1 cellular context compared by ENCODE assay signal in the genomic region with DNA sequence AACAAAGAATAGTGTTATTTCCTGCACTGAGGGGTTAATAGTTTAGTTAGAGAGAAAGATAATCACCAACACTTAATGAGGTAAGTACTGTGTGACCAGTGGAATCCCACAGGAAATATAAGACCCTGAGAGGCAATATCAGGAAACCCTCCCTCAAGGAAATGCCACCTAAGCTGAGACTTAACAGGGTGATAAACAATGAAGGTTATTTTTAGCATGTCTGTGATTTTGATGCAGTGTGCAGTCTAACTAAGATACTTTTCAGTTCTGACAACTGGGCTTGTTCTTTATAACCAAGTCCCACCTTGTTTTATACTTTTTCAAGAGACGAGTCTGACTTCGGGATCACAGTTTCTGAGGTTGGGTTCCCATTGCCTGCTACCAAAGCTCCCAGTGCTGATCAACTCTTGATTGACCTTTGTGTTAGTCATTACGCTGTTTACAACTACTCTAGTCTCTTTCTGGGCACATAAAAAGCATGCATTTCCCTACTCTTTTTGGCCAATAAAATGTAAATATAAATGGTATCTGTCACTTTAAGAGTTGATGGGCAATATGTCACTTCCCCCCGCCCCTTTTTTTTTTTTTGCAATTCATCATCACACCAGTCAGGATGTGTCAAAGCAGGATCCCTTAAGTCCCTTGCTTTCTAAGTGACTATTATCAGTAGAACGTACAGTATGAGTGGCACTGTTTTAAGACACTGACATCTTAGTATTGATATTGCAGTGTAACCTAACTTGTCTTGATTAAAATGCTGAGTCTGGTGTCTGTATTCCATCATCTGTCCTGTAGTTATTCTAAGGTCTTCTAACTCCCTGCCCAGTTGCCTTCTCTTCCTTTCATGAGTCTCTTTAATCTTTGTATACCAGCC.
TF ChIP-seq lines count a peak whose summit lies in the region.

No MANE protein-coding gene starts in this region.

TF ChIP-seq in GM23338, 12 proteins besides CTCF, POLR2A, EP300 and RAD21 (continued from another document):
- TF ChIP-seq, protein P1, sequence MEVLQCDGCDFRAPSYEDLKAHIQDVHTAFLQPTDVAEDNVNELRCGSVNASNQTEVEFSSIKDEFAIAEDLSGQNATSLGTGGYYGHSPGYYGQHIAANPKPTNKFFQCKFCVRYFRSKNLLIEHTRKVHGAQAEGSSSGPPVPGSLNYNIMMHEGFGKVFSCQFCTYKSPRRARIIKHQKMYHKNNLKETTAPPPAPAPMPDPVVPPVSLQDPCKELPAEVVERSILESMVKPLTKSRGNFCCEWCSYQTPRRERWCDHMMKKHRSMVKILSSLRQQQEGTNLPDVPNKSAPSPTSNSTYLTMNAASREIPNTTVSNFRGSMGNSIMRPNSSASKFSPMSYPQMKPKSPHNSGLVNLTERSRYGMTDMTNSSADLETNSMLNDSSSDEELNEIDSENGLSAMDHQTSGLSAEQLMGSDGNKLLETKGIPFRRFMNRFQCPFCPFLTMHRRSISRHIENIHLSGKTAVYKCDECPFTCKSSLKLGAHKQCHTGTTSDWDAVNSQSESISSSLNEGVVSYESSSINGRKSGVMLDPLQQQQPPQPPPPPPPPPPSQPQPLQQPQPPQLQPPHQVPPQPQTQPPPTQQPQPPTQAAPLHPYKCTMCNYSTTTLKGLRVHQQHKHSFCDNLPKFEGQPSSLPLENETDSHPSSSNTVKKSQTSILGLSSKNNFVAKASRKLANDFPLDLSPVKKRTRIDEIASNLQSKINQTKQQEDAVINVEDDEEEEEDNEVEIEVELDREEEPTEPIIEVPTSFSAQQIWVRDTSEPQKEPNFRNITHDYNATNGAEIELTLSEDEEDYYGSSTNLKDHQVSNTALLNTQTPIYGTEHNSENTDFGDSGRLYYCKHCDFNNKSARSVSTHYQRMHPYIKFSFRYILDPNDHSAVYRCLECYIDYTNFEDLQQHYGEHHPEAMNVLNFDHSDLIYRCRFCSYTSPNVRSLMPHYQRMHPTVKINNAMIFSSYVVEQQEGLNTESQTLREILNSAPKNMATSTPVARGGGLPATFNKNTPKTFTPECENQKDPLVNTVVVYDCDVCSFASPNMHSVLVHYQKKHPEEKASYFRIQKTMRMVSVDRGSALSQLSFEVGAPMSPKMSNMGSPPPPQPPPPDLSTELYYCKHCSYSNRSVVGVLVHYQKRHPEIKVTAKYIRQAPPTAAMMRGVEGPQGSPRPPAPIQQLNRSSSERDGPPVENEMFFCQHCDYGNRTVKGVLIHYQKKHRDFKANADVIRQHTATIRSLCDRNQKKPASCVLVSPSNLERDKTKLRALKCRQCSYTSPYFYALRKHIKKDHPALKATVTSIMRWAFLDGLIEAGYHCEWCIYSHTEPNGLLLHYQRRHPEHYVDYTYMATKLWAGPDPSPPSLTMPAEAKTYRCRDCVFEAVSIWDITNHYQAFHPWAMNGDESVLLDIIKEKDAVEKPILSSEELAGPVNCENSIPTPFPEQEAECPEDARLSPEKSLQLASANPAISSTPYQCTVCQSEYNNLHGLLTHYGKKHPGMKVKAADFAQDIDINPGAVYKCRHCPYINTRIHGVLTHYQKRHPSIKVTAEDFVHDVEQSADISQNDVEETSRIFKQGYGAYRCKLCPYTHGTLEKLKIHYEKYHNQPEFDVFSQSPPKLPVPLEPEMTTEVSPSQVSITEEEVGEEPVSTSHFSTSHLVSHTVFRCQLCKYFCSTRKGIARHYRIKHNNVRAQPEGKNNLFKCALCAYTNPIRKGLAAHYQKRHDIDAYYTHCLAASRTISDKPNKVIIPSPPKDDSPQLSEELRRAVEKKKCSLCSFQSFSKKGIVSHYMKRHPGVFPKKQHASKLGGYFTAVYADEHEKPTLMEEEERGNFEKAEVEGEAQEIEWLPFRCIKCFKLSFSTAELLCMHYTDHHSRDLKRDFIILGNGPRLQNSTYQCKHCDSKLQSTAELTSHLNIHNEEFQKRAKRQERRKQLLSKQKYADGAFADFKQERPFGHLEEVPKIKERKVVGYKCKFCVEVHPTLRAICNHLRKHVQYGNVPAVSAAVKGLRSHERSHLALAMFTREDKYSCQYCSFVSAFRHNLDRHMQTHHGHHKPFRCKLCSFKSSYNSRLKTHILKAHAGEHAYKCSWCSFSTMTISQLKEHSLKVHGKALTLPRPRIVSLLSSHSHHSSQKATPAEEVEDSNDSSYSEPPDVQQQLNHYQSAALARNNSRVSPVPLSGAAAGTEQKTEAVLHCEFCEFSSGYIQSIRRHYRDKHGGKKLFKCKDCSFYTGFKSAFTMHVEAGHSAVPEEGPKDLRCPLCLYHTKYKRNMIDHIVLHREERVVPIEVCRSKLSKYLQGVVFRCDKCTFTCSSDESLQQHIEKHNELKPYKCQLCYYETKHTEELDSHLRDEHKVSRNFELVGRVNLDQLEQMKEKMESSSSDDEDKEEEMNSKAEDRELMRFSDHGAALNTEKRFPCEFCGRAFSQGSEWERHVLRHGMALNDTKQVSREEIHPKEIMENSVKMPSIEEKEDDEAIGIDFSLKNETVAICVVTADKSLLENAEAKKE (CRISPR knock-in tag; IDR thresholded peaks at IDR 0.05) = no peak
